Comparison of ENCODE assay signal across 16 cellular contexts in genomic region chr10:128055061-128055868, GRCh38.
"Had no signal": no experiment of that assay in that cellular context is flagged by ENCODE, and none has a peak within 500 bp of the region (broad histone marks: within the 10 kb centered on the region; RNA-seq: fewer than 3 reads in every experiment).

No MANE protein-coding gene starts in this region.

- DNase-seq: activated CD4-positive, alpha-beta T cell treated with anti-CD3 and anti-CD28 coated beads, Interleukin-2, amount 50 U/mL, for 1 hour; activated T-cell treated with anti-CD3 and anti-CD28 coated beads for 4 hours; brain microvascular endothelial cell; heart right ventricle; SK-N-SH; stimulated activated CD4-positive, alpha-beta T cell treated with anti-CD3 and anti-CD28 coated beads, Interleukin-15, amount 100 ng/mL, for 24 hours; stimulated activated CD4-positive, alpha-beta T cell treated with anti-CD3 and anti-CD28 coated beads, Interleukin-4, amount 100 ng/mL, for 1 hour; stimulated activated naive CD4-positive, alpha-beta T cell treated with Interleukin-2 at 50 U/mL for 16 hours; substantia nigra; T-cell; T-helper 9 cell had no signal

- ATAC-seq: activated CD4-positive, CD25-positive, alpha-beta regulatory T cell treated with anti-CD3 and anti-CD28 coated beads, Interleukin-2, amount 50 U/mL, for 24 hours; left colon; T-cell had no signal

- H3K4me1 Mint-ChIP-seq: mesothelial cell of epicardium had no signal

- H3K9me3 Mint-ChIP-seq: mesothelial cell of epicardium, T-cell, type B pancreatic cell had no signal

- H3K27ac Mint-ChIP-seq: activated naive CD8-positive, alpha-beta T cell; mesothelial cell of epicardium; type B pancreatic cell had no signal

- H3K4me3 Mint-ChIP-seq: activated naive CD8-positive, alpha-beta T cell; mesothelial cell of epicardium; T-cell; type B pancreatic cell had no signal

- H3K27ac ChIP-seq: brain microvascular endothelial cell had no signal

- H3K36me3 Mint-ChIP-seq: mesothelial cell of epicardium had no signal

- H3K27me3 Mint-ChIP-seq: activated naive CD8-positive, alpha-beta T cell; T-cell had no signal
